ENCODE assay signal across 1 cellular context in the genomic region with DNA sequence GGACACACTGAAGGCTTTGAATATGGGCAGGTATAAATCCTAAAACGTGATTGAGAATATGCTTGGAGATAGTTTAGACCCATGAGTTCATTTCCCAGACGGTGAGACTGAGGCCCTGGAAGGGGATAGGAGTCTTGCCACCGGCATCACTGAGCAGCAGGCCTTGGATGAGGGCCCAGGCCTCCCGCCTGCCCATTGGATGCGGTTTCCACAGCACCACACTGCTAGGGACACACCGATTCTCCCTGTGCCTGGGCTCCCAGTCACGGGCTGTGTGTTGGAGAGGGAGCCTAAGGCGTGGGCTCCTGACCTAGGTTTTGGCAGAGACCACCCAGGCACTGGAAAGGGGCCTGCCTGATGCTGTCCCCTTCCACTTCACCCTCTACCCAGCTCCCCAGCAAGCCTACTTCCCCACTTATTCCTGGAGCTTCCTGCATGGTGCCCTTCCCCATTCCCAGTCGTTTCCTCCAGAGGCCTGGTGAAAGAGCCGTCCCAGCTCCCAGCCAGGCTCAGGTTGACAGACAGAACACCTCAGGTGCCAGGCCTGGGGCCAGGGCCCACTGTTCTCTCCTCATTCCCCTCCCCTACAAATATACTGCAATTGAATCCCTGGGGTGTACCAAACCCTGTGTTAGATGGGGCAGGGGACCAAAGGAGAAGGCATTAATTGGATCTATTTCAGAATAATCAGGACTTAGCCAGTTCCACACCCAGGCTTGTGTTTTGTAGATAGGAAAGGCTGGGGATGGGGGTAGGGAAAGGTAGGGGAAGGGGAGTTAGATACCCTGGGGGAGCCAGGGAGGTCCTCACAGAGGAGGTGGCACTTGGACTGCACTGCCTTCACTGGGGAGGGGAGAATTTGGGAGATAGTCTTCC.
TF ChIP-seq lines count a peak whose summit lies in the region.

No MANE protein-coding gene starts in this region.

TF ChIP-seq in H1, 55 proteins besides CTCF, POLR2A, EP300 and RAD21:
- TF ChIP-seq BRCA1 (IDR thresholded peaks at IDR 0.05; ENCODE audit: low read depth, low read length) (no peak), POLR2AphosphoS5 (IDR thresholded peaks at IDR 0.05; ENCODE audit: low read depth, low read length) (no peak), SIX5 (IDR thresholded peaks at IDR 0.05; ENCODE audit: low read depth, low read length) (no peak), EGR1 (IDR thresholded peaks at IDR 0.05; ENCODE audit: borderline replicate concordance, low read depth, low read length) (no peak), SP4 (IDR thresholded peaks at IDR 0.05; ENCODE audit: low read length) (no peak), SAP30 (IDR thresholded peaks at IDR 0.05; ENCODE audit: insufficient read depth, insufficient replicate concordance, low read length) (no peak)
- TF ChIP-seq, protein P1, sequence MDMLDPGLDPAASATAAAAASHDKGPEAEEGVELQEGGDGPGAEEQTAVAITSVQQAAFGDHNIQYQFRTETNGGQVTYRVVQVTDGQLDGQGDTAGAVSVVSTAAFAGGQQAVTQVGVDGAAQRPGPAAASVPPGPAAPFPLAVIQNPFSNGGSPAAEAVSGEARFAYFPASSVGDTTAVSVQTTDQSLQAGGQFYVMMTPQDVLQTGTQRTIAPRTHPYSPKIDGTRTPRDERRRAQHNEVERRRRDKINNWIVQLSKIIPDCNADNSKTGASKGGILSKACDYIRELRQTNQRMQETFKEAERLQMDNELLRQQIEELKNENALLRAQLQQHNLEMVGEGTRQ (IDR thresholded peaks at IDR 0.05; ENCODE audit: low read length) = no peak
- TF ChIP-seq, protein P2, sequence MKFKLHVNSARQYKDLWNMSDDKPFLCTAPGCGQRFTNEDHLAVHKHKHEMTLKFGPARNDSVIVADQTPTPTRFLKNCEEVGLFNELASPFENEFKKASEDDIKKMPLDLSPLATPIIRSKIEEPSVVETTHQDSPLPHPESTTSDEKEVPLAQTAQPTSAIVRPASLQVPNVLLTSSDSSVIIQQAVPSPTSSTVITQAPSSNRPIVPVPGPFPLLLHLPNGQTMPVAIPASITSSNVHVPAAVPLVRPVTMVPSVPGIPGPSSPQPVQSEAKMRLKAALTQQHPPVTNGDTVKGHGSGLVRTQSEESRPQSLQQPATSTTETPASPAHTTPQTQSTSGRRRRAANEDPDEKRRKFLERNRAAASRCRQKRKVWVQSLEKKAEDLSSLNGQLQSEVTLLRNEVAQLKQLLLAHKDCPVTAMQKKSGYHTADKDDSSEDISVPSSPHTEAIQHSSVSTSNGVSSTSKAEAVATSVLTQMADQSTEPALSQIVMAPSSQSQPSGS (IDR thresholded peaks at IDR 0.05; ENCODE audit: low read length) = no peak
- TF ChIP-seq, protein P3, sequence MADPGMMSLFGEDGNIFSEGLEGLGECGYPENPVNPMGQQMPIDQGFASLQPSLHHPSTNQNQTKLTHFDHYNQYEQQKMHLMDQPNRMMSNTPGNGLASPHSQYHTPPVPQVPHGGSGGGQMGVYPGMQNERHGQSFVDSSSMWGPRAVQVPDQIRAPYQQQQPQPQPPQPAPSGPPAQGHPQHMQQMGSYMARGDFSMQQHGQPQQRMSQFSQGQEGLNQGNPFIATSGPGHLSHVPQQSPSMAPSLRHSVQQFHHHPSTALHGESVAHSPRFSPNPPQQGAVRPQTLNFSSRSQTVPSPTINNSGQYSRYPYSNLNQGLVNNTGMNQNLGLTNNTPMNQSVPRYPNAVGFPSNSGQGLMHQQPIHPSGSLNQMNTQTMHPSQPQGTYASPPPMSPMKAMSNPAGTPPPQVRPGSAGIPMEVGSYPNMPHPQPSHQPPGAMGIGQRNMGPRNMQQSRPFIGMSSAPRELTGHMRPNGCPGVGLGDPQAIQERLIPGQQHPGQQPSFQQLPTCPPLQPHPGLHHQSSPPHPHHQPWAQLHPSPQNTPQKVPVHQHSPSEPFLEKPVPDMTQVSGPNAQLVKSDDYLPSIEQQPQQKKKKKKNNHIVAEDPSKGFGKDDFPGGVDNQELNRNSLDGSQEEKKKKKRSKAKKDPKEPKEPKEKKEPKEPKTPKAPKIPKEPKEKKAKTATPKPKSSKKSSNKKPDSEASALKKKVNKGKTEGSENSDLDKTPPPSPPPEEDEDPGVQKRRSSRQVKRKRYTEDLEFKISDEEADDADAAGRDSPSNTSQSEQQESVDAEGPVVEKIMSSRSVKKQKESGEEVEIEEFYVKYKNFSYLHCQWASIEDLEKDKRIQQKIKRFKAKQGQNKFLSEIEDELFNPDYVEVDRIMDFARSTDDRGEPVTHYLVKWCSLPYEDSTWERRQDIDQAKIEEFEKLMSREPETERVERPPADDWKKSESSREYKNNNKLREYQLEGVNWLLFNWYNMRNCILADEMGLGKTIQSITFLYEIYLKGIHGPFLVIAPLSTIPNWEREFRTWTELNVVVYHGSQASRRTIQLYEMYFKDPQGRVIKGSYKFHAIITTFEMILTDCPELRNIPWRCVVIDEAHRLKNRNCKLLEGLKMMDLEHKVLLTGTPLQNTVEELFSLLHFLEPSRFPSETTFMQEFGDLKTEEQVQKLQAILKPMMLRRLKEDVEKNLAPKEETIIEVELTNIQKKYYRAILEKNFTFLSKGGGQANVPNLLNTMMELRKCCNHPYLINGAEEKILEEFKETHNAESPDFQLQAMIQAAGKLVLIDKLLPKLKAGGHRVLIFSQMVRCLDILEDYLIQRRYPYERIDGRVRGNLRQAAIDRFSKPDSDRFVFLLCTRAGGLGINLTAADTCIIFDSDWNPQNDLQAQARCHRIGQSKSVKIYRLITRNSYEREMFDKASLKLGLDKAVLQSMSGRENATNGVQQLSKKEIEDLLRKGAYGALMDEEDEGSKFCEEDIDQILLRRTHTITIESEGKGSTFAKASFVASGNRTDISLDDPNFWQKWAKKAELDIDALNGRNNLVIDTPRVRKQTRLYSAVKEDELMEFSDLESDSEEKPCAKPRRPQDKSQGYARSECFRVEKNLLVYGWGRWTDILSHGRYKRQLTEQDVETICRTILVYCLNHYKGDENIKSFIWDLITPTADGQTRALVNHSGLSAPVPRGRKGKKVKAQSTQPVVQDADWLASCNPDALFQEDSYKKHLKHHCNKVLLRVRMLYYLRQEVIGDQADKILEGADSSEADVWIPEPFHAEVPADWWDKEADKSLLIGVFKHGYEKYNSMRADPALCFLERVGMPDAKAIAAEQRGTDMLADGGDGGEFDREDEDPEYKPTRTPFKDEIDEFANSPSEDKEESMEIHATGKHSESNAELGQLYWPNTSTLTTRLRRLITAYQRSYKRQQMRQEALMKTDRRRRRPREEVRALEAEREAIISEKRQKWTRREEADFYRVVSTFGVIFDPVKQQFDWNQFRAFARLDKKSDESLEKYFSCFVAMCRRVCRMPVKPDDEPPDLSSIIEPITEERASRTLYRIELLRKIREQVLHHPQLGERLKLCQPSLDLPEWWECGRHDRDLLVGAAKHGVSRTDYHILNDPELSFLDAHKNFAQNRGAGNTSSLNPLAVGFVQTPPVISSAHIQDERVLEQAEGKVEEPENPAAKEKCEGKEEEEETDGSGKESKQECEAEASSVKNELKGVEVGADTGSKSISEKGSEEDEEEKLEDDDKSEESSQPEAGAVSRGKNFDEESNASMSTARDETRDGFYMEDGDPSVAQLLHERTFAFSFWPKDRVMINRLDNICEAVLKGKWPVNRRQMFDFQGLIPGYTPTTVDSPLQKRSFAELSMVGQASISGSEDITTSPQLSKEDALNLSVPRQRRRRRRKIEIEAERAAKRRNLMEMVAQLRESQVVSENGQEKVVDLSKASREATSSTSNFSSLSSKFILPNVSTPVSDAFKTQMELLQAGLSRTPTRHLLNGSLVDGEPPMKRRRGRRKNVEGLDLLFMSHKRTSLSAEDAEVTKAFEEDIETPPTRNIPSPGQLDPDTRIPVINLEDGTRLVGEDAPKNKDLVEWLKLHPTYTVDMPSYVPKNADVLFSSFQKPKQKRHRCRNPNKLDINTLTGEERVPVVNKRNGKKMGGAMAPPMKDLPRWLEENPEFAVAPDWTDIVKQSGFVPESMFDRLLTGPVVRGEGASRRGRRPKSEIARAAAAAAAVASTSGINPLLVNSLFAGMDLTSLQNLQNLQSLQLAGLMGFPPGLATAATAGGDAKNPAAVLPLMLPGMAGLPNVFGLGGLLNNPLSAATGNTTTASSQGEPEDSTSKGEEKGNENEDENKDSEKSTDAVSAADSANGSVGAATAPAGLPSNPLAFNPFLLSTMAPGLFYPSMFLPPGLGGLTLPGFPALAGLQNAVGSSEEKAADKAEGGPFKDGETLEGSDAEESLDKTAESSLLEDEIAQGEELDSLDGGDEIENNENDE (IDR thresholded peaks at IDR 0.05; ENCODE audit: insufficient replicate concordance, low read length) = no peak
- TF ChIP-seq, protein P4, sequence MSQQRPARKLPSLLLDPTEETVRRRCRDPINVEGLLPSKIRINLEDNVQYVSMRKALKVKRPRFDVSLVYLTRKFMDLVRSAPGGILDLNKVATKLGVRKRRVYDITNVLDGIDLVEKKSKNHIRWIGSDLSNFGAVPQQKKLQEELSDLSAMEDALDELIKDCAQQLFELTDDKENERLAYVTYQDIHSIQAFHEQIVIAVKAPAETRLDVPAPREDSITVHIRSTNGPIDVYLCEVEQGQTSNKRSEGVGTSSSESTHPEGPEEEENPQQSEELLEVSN (IDR thresholded peaks at IDR 0.05) = no peak
